11 cellular contexts compared by ENCODE assay signal in genomic region chr11:29962243-29962642, GRCh38. TPM values are rescaled to one million over a fixed set of nuclear protein-coding genes. Genes with fewer than 3 reads are reported as not detected.
DNase-seq lines count a peak whose midpoint lies in the region; ATAC-seq and TF ChIP-seq lines count a peak whose summit lies in the region.
"Had no signal": no experiment of that assay in that cellular context is flagged by ENCODE, and none has a peak within 500 bp of the region (broad histone marks: within the 10 kb centered on the region; RNA-seq: fewer than 3 reads in every experiment).

No MANE protein-coding gene starts in this region.

- ATAC-seq in GM21717 (IDR thresholded peaks at IDR 0.05; ENCODE audit: unreplicated experiment) = peak; percentile 66
- ATAC-seq in upper lobe of left lung (ENCODE audit: low FRiP score in 2 of 2) = no peak
- no peak for ATAC-seq in sciatic nerve

- H3K27ac ChIP-seq in iPS DF 6.9 (ENCODE audit: low read length) (no peak overlapping the region), upper lobe of left lung (no peak overlapping the region)

- no peak for TF ChIP-seq EP300 in upper lobe of left lung (IDR thresholded peaks at IDR 0.05)

- H3K27me3 ChIP-seq in iPS DF 6.9 (ENCODE audit: control insufficient read depth, insufficient read depth, low read length) = no peaks in the 10 kb centered on the region
- no peaks in the 10 kb centered on the region for H3K27me3 ChIP-seq in upper lobe of left lung

- TF ChIP-seq POLR2A in upper lobe of left lung (IDR thresholded peaks at IDR 0.05) = no peak

- H3K9me3 ChIP-seq in iPS DF 6.9 (ENCODE audit: control insufficient read depth, insufficient read depth, low read length) = no peaks in the 10 kb centered on the region
- H3K9me3 ChIP-seq in upper lobe of left lung = no peaks in the 10 kb centered on the region

- H3K4me1 ChIP-seq in iPS DF 6.9 (ENCODE audit: control insufficient read depth, insufficient read depth, low read length) = peaks cover 4% of the 10 kb centered on the region; the same call in 1 of the 2 replicates
- no peaks in the 10 kb centered on the region for H3K4me1 ChIP-seq in upper lobe of left lung

- DNase-seq in M059J (ENCODE audit: low read depth) (peak; percentile 2), iPS DF 6.9 (ENCODE audit: low read depth, low spot score) (peak; percentile 68), upper lobe of left lung (no peak), SHP77 treated with DMSO at 0.1 percent for 48 hours (lab: John Stamatoyannopoulos, UW) (no peak), sciatic nerve (ENCODE audit: low spot score) (no peak)
- DNase-seq in effector CD4-positive, alpha-beta T cell = no peak
- DNase-seq: activated CD4-positive, alpha-beta T cell treated with anti-CD3 and anti-CD28 coated beads, Interleukin-2, amount 50 U/mL, for 4 hours; central memory CD4-positive, alpha-beta T cell; NCI-H526 treated with DMSO at 0.1 percent for 48 hours had no signal

- intact Hi-C loops in sciatic nerve (cut with DNase I) = no loop called here

- H3K4me3 ChIP-seq in iPS DF 6.9 (ENCODE audit: low read length) = no peak overlapping the region
- no peak overlapping the region for H3K4me3 ChIP-seq in upper lobe of left lung

- H3K36me3 ChIP-seq in iPS DF 6.9 (ENCODE audit: control insufficient read depth, insufficient read depth, low read length) (no peaks in the 10 kb centered on the region), upper lobe of left lung (no peaks in the 10 kb centered on the region)

- no CpG with 5 or more reads among the region's 2 CpGs for WGBS in iPS DF 6.9 (ENCODE audit: insufficient coverage, insufficient read length)
- 72 to 81% methylated on average over 2 of the region's 2 CpGs for WGBS in upper lobe of left lung, 2 donors

- TF ChIP-seq CTCF in GM12873 (IDR thresholded peaks at IDR 0.05; ENCODE audit: insufficient read depth, low read depth, low read length, missing control alignments) (peak; percentile 70), upper lobe of left lung (IDR thresholded peaks at IDR 0.05) (no peak)

RNA-seq across cellular contexts. Expression of gene KCNA4, which starts 54.6 kb away (rescaled TPM):
- total RNA-seq in M059J (2014; rRNA removed; shearing (Covaris generic)) = not detected in 2 replicates
- 1 to 10 TPM in 3 of 6 donors, under 1 TPM in 3; under 0.01 to 2.9 (median 0.90) TPM for total RNA-seq in upper lobe of left lung
- 0.36 TPM for total RNA-seq in sciatic nerve

Comparison
In these comparisons a context has a peak if more than half of its experiments do, and no peak if none do; other contexts are left out.
1. DNase-seq: peak in M059J (single experiment) and iPS DF 6.9 (single experiment); none in upper lobe of left lung (0 of 2), SHP77 treated with DMSO at 0.1 percent for 48 hours (single experiment), effector CD4-positive, alpha-beta T cell (single experiment) and sciatic nerve (single experiment).